ENCODE assay signal across 12 cellular contexts in genomic region chr2:143209570-143210445, GRCh38.
"Had no signal": no experiment of that assay in that cellular context is flagged by ENCODE, and none has a peak within 500 bp of the region (broad histone marks: within the 10 kb centered on the region; RNA-seq: fewer than 3 reads in every experiment).

No MANE protein-coding gene starts in this region.

- ATAC-seq: gastrocnemius medialis; left ventricle myocardium superior; stimulated activated naive CD8-positive, alpha-beta T cell treated with anti-CD3 and anti-CD28 coated beads, Interleukin-15, amount 100 ng/mL, for 72 hours; T-helper 17 cell had no signal

- H3K9me3 Mint-ChIP-seq: activated B cell treated with CpG ODN at 0.5 μM for 24 hours; activated naive CD4-positive, alpha-beta T cell treated with anti-CD3 and anti-CD28 coated beads for 36 hours had no signal

- DNase-seq: activated B cell treated with CpG ODN at 0.5 μM for 24 hours; activated CD4-positive, alpha-beta T cell treated with anti-CD3 and anti-CD28 coated beads, Interleukin-2, amount 50 U/mL, for 4 hours; activated naive CD4-positive, alpha-beta T cell treated with anti-CD3 and anti-CD28 coated beads for 36 hours; central memory CD4-positive, alpha-beta T cell; effector memory CD4-positive, alpha-beta T cell; gastrocnemius medialis; left ventricle myocardium superior; stimulated activated CD4-positive, alpha-beta T cell treated with anti-CD3 and anti-CD28 coated beads, Interleukin-15, amount 100 ng/mL, for 24 hours; stimulated activated CD4-positive, alpha-beta T cell treated with anti-CD3 and anti-CD28 coated beads, Interleukin-4, amount 100 ng/mL, for 24 hours; stimulated activated naive CD8-positive, alpha-beta T cell treated with anti-CD3 and anti-CD28 coated beads, Interleukin-15, amount 100 ng/mL, for 72 hours; T-helper 17 cell; thyroid gland had no signal

- H3K27me3 Mint-ChIP-seq: activated B cell treated with CpG ODN at 0.5 μM for 24 hours; stimulated activated naive CD8-positive, alpha-beta T cell treated with anti-CD3 and anti-CD28 coated beads, Interleukin-15, amount 100 ng/mL, for 72 hours; T-helper 17 cell had no signal

- H3K27ac Mint-ChIP-seq: activated B cell treated with CpG ODN at 0.5 μM for 24 hours; activated naive CD4-positive, alpha-beta T cell treated with anti-CD3 and anti-CD28 coated beads for 36 hours; stimulated activated naive CD8-positive, alpha-beta T cell treated with anti-CD3 and anti-CD28 coated beads, Interleukin-15, amount 100 ng/mL, for 72 hours had no signal

- H3K4me3 Mint-ChIP-seq: activated B cell treated with CpG ODN at 0.5 μM for 24 hours; activated naive CD4-positive, alpha-beta T cell treated with anti-CD3 and anti-CD28 coated beads for 36 hours; stimulated activated naive CD8-positive, alpha-beta T cell treated with anti-CD3 and anti-CD28 coated beads, Interleukin-15, amount 100 ng/mL, for 72 hours; T-helper 17 cell had no signal
